ENCODE assay signal across 12 cellular contexts in the genomic region with DNA sequence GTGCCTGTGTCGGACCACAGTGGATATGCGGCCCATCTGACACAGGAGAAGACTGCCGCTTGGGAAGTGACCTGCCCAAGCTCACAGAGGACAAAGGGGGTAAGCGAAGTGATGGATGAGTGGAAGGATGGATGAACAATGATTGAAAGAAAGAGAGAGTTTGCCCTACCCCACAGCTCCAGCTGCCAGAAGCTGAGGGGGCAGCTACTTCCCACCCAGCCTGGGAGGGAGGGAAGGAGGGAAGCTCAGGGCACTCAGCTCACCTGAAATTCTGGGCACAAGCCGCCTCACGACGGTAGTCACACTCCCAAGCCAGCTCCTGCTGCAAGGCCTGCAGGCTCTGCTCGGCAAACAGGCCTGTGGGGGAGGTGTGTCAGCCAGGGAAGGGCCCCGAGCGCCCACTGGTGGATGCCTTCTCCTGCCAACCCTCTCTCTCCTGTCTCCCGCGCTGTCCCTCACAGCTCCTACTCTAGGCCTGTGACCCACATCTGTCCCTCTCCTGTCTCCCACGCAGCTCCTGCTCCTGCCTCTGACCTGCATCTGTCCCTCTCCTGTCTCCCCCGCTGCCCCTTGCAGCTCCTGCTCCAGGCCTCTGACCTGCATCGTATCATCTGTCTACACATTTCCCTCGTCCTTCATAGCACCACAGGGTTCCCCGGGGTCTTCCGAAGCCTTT. TPM values are rescaled to one million over a fixed set of nuclear protein-coding genes. Genes with fewer than 3 reads are reported as not detected.
DNase-seq lines count a peak whose midpoint lies in the region; ATAC-seq, FAIRE-seq and TF ChIP-seq lines count a peak whose summit lies in the region.
"Had no signal": no experiment of that assay in that cellular context is flagged by ENCODE, and none has a peak within 500 bp of the region (broad histone marks: within the 10 kb centered on the region; RNA-seq: fewer than 3 reads in every experiment).

No MANE protein-coding gene starts in this region.

- H3K4me3 ChIP-seq in retinal pigment epithelial cell (ENCODE audit: low read length) = no peak overlapping the region

- POLR2A ChIA-PET in HEK293T (lab: Yijun Ruan, JAX) = interaction anchor here (0.9 kb wide), 1 partner anchor 12 kb away, joined by 6 read pairs; a partner anchor contains a TSS

- H3K4me1 Mint-ChIP-seq in glutamatergic neuron (ENCODE audit: low read depth, unreplicated experiment) = peaks cover 11% of the 10 kb centered on the region
- H3K4me1 Mint-ChIP-seq: stimulated activated naive B cell treated with anti-CD40 and anti-IgM and Interleukin-4, amounts not matched to agents 10 μg/mL and 1 μg/mL and 100 μg/mL, for 72 hours had no signal

- ATAC-seq in HG03159 (IDR thresholded peaks at IDR 0.05; ENCODE audit: unreplicated experiment) = no peak
- ATAC-seq in HG03469 (IDR thresholded peaks at IDR 0.05; ENCODE audit: unreplicated experiment) = no peak
- ATAC-seq: natural killer cell treated with Interleukin-12 subunit alpha and Interleukin-12 subunit beta and Interleukin-15 and Interleukin-18, amount 100 ng/mL, for 72 hours; stimulated activated naive B cell treated with anti-CD40 and anti-IgM and Interleukin-4, amounts not matched to agents 10 μg/mL and 1 μg/mL and 100 μg/mL, for 72 hours had no signal

- no peak for TF ChIP-seq POLR2A in H54 (IDR thresholded peaks at IDR 0.05; ENCODE audit: low read depth, low read length)

- H3K4me3 Mint-ChIP-seq in glutamatergic neuron (ENCODE audit: unreplicated experiment) = peak overlapping the region; percentile 25
- H3K4me3 Mint-ChIP-seq: dendritic cell treated with granulocyte-macrophage colony-stimulating factor and Interleukin-4, amounts not matched to agents 40 ng/mL and 50 ng/mL, for 4 days; natural killer cell treated with Interleukin-12 subunit alpha and Interleukin-12 subunit beta and Interleukin-15 and Interleukin-18, amount 100 ng/mL, for 72 hours; stimulated activated naive B cell treated with anti-CD40 and anti-IgM and Interleukin-4, amounts not matched to agents 10 μg/mL and 1 μg/mL and 100 μg/mL, for 72 hours had no signal

- CTCF ChIA-PET in HEK293T (lab: Yijun Ruan, JAX) = interaction anchor here (0.8 to 1.1 kb wide), 3 partner anchors 19 to 41 kb away, joined by 3 read pairs; no protein-coding TSS in a partner anchor

- TF ChIP-seq CTCF in glutamatergic neuron (IDR thresholded peaks at IDR 0.05; ENCODE audit: partially characterized antibody, unreplicated experiment) = peak; percentile 23
- peak; percentile 67 for TF ChIP-seq CTCF in retinal pigment epithelial cell (conservative IDR thresholded peaks at IDR 0.05; ENCODE audit: low read depth, low read length)

- peak overlapping the region; percentile 82 for H3K27ac Mint-ChIP-seq in glutamatergic neuron (ENCODE audit: unreplicated experiment)
- H3K27ac Mint-ChIP-seq: dendritic cell treated with granulocyte-macrophage colony-stimulating factor and Interleukin-4, amounts not matched to agents 40 ng/mL and 50 ng/mL, for 4 days; natural killer cell treated with Interleukin-12 subunit alpha and Interleukin-12 subunit beta and Interleukin-15 and Interleukin-18, amount 100 ng/mL, for 72 hours; stimulated activated naive B cell treated with anti-CD40 and anti-IgM and Interleukin-4, amounts not matched to agents 10 μg/mL and 1 μg/mL and 100 μg/mL, for 72 hours had no signal

- H3K36me3 Mint-ChIP-seq in glutamatergic neuron (ENCODE audit: unreplicated experiment) = peaks cover 5% of the 10 kb centered on the region

- H3K27me3 Mint-ChIP-seq in glutamatergic neuron (ENCODE audit: unreplicated experiment) = peaks cover 2% of the 10 kb centered on the region
- H3K27me3 Mint-ChIP-seq: dendritic cell treated with granulocyte-macrophage colony-stimulating factor and Interleukin-4, amounts not matched to agents 40 ng/mL and 50 ng/mL, for 4 days; natural killer cell treated with Interleukin-12 subunit alpha and Interleukin-12 subunit beta and Interleukin-15 and Interleukin-18, amount 100 ng/mL, for 72 hours; stimulated activated naive B cell treated with anti-CD40 and anti-IgM and Interleukin-4, amounts not matched to agents 10 μg/mL and 1 μg/mL and 100 μg/mL, for 72 hours had no signal

- FAIRE-seq in H54 (lab: Jason Lieb, UNC) = no peak

- peak; percentile 63 for DNase-seq in HEK293T (ENCODE audit: extremely low spot score)
- DNase-seq in UCSD-AML1 (lab: John Stamatoyannopoulos, UW; ENCODE audit: unreplicated experiment) = peak; percentile 23
- DNase-seq in glutamatergic neuron = peak; percentile 87
- DNase-seq in retinal pigment epithelial cell (ENCODE audit: low read depth) = no peak
- DNase-seq in H54 (ENCODE audit: insufficient read length, low spot score) = no peak
- DNase-seq in SHP77 treated with DMSO at 0.1 percent for 48 hours (lab: John Stamatoyannopoulos, UW) = no peak
- DNase-seq: activated CD4-positive, alpha-beta T cell treated with anti-CD3 and anti-CD28 coated beads for 4 hours; stimulated activated naive B cell treated with anti-CD40 and anti-IgM and Interleukin-4, amounts not matched to agents 10 μg/mL and 1 μg/mL and 100 μg/mL, for 72 hours had no signal

- H3K9me3 Mint-ChIP-seq in glutamatergic neuron (ENCODE audit: unreplicated experiment) = peaks cover 3% of the 10 kb centered on the region
- H3K9me3 Mint-ChIP-seq: dendritic cell treated with granulocyte-macrophage colony-stimulating factor and Interleukin-4, amounts not matched to agents 40 ng/mL and 50 ng/mL, for 4 days; natural killer cell treated with Interleukin-12 subunit alpha and Interleukin-12 subunit beta and Interleukin-15 and Interleukin-18, amount 100 ng/mL, for 72 hours; stimulated activated naive B cell treated with anti-CD40 and anti-IgM and Interleukin-4, amounts not matched to agents 10 μg/mL and 1 μg/mL and 100 μg/mL, for 72 hours had no signal

TF ChIP-seq in HEK293T, 16 proteins besides CTCF, POLR2A, EP300 and RAD21:
- TF ChIP-seq CTBP1 (IDR thresholded peaks at IDR 0.05; ENCODE audit: borderline replicate concordance) (no peak), FOXK2 (IDR thresholded peaks at IDR 0.05) (no peak), LEF1 (IDR thresholded peaks at IDR 0.05; ENCODE audit: borderline replicate concordance) (no peak), SP1 (IDR thresholded peaks at IDR 0.05) (no peak), HDGF (IDR thresholded peaks at IDR 0.05; ENCODE audit: borderline replicate concordance) (no peak), TARDBP (IDR thresholded peaks at IDR 0.05) (no peak), ARNT (IDR thresholded peaks at IDR 0.05) (no peak)

RNA-seq across cellular contexts. Expression of a gene that starts 12.0 kb away (rescaled TPM):
- total RNA-seq in glutamatergic neuron (ENCODE audit: unreplicated experiment) = 250 TPM

RNA-seq across cellular contexts. Expression of a gene that starts 14.2 kb away (rescaled TPM):
- 49.9 TPM for total RNA-seq in glutamatergic neuron (ENCODE audit: unreplicated experiment)

RNA-seq across cellular contexts. Expression of a gene that starts 14.4 kb away (rescaled TPM):
- 13.8 TPM for total RNA-seq in glutamatergic neuron (ENCODE audit: unreplicated experiment)

RNA-seq across cellular contexts. Expression of a gene that starts 47.8 kb away (rescaled TPM):
- total RNA-seq in glutamatergic neuron (ENCODE audit: unreplicated experiment) = 20.7 TPM

RNA-seq across cellular contexts. Expression of a gene that starts 48.5 kb away (rescaled TPM):
- total RNA-seq in glutamatergic neuron (ENCODE audit: unreplicated experiment) = 70.3 TPM

Comparison
In these comparisons a context has a peak if more than half of its experiments do, and no peak if none do; other contexts are left out.
1. DNase-seq: peak in HEK293T (single experiment), UCSD-AML1 (single experiment) and glutamatergic neuron (single experiment); none in retinal pigment epithelial cell (single experiment), H54 (single experiment) and SHP77 treated with DMSO at 0.1 percent for 48 hours (single experiment).